In genomic region chr7:75722381-75722780, GRCh38 we compare ENCODE assay signal across 24 cellular contexts. TPM values are rescaled to one million over a fixed set of nuclear protein-coding genes. Genes with fewer than 3 reads are reported as not detected.
"Had no signal": no experiment of that assay in that cellular context is flagged by ENCODE, and none has a peak within 500 bp of the region (broad histone marks: within the 10 kb centered on the region; RNA-seq: fewer than 3 reads in every experiment).

No MANE protein-coding gene starts in this region.

- H3K4me3 ChIP-seq: MG63, PC-9 had no signal

- ATAC-seq: activated CD8-positive, alpha-beta T cell treated with anti-CD3 and anti-CD28 coated beads, Interleukin-2, amount 10 ng/mL, durations not matched to agents 7 days and 5 days; WTC11 had no signal

- H3K36me3 ChIP-seq: MG63 had no signal

- DNase-seq: activated CD4-positive, alpha-beta T cell treated with anti-CD3 and anti-CD28 coated beads for 48 hours; activated CD4-positive, alpha-beta T cell treated with anti-CD3 and anti-CD28 coated beads, Interleukin-2, amount 50 U/mL, for 4 hours; activated CD4-positive, CD25-positive, alpha-beta regulatory T cell treated with anti-CD3 and anti-CD28 coated beads, Interleukin-2, amount 50 U/mL, for 72 hours; activated CD8-positive, alpha-beta memory T cell treated with anti-CD3 and anti-CD28 coated beads, Interleukin-2, amount 50 U/mL, for 48 hours; activated CD8-positive, alpha-beta T cell treated with anti-CD3 and anti-CD28 coated beads, Interleukin-2, amount 10 ng/mL, durations not matched to agents 7 days and 5 days; activated effector memory CD4-positive, alpha-beta T cell treated with Interleukin-2 at 50 U/mL for 16 hours; activated naive CD4-positive, alpha-beta T cell; activated T-cell treated with anti-CD3 and anti-CD28 coated beads, Interleukin-2, amount 50 U/mL, for 1 hour; amniotic stem cell; MG63; MV-4-11; NCI-H1092 treated with DMSO at 0.1 percent for 48 hours; NCI-H1417 treated with DMSO at 0.1 percent for 48 hours; NCI-H1694 treated with DMSO at 0.1 percent for 48 hours; NCI-H2029 treated with DMSO at 0.1 percent for 48 hours; NCI-H510A treated with DMSO at 0.1 percent for 48 hours; NCI-H69; NK-92 treated with Interleukin-12 subunit alpha and Interleukin-12 subunit beta, amount 100 ng/mL, for 24 hours; PC-9; RPMI8226; SHP77 had no signal

- H3K9me3 ChIP-seq: MG63 had no signal

- H3K27ac ChIP-seq: PC-9 had no signal

- H3K27me3 ChIP-seq: MG63 had no signal

RNA-seq across cellular contexts. Expression of gene CCL26, which starts 49.6 kb away (rescaled TPM):
- total RNA-seq: activated CD8-positive, alpha-beta T cell treated with anti-CD3 and anti-CD28 coated beads, Interleukin-2, amount 10 ng/mL, durations not matched to agents 7 days and 5 days; astrocyte; PC-9; SK-MEL-5 had no signal
